ENCODE assay signal across 8 cellular contexts in genomic region chr16:1413684-1414531, GRCh38. TPM values are rescaled to one million over a fixed set of nuclear protein-coding genes. Genes with fewer than 3 reads are reported as not detected.
DNase-seq lines count a peak whose midpoint lies in the region; ATAC-seq and TF ChIP-seq lines count a peak whose summit lies in the region.

No MANE protein-coding gene starts in this region.

- peaks cover 0 to 49% (median 0%) of the 10 kb centered on the region in 3 donors for H3K36me3 ChIP-seq in esophagus squamous epithelium

- H3K27ac ChIP-seq in esophagus squamous epithelium (peak overlapping the region; percentile 94 to 97 (median 96)), temporal lobe (ENCODE audit: low read depth, low read length) (peak overlapping the region; percentile 65)

- H3K4me3 ChIP-seq in GM08714 (ENCODE audit: low read length) (peak overlapping the region; percentile 90), esophagus squamous epithelium (peak overlapping the region; percentile 79 to 95 (median 86))

- peaks cover 42% of the 10 kb centered on the region for H3K4me1 Mint-ChIP-seq in activated T-cell treated with anti-CD3 and anti-CD28 coated beads, Interleukin-2, amount 50 U/mL, for 24 hours (ENCODE audit: low read depth)
- no peaks in the 10 kb centered on the region for H3K4me1 Mint-ChIP-seq in nephron

- peak; percentile 49 to 77 (median 60) for TF ChIP-seq CTCF in esophagus squamous epithelium (IDR thresholded peaks at IDR 0.05)
- TF ChIP-seq CTCF in nephron (IDR thresholded peaks at IDR 0.05; ENCODE audit: unreplicated experiment in 3 of 3): peak; percentile 48 to 68 (median 51)

- H3K9me3 ChIP-seq in esophagus squamous epithelium: no peaks in the 10 kb centered on the region

- H3K9me3 Mint-ChIP-seq in activated T-cell treated with anti-CD3 and anti-CD28 coated beads, Interleukin-2, amount 50 U/mL, for 24 hours: no peaks in the 10 kb centered on the region
- H3K9me3 Mint-ChIP-seq in nephron: no peaks in the 10 kb centered on the region

- peak; percentile 69 for DNase-seq in NOMO-1 treated with DMSO at 0.1 percent for 48 hours (lab: John Stamatoyannopoulos, UW; ENCODE audit: unreplicated experiment)
- DNase-seq in activated T-cell treated with anti-CD3 and anti-CD28 coated beads, Interleukin-2, amount 50 U/mL, for 24 hours: peak; percentile 81
- peak; percentile 18 for DNase-seq in esophagus squamous epithelium (lab: John Stamatoyannopoulos, UW)
- no peak for DNase-seq in cerebellar nuclear complex (lab: John Stamatoyannopoulos, UW)

- intact Hi-C loops in esophagus squamous epithelium (cut with DNase I): no loop called here

- H3K36me3 Mint-ChIP-seq in activated T-cell treated with anti-CD3 and anti-CD28 coated beads, Interleukin-2, amount 50 U/mL, for 24 hours (ENCODE audit: low read depth): peaks cover 39% of the 10 kb centered on the region
- H3K36me3 Mint-ChIP-seq in nephron (ENCODE audit: low read depth): peaks cover 10% of the 10 kb centered on the region

- peak overlapping the region; percentile 92 for H3K27ac Mint-ChIP-seq in activated T-cell treated with anti-CD3 and anti-CD28 coated beads, Interleukin-2, amount 50 U/mL, for 24 hours
- H3K27ac Mint-ChIP-seq in nephron: peak overlapping the region in 2 of 3 experiments; percentile 44 to 60

- no peak for TF ChIP-seq POLR2A in esophagus squamous epithelium (IDR thresholded peaks at IDR 0.05)

- peaks cover 9 to 72% (median 17%) of the 10 kb centered on the region in 3 donors for H3K4me1 ChIP-seq in esophagus squamous epithelium

- no peaks in the 10 kb centered on the region for H3K27me3 ChIP-seq in esophagus squamous epithelium

- H3K27me3 Mint-ChIP-seq in activated T-cell treated with anti-CD3 and anti-CD28 coated beads, Interleukin-2, amount 50 U/mL, for 24 hours: no peaks in the 10 kb centered on the region
- no peaks in the 10 kb centered on the region for H3K27me3 Mint-ChIP-seq in nephron (ENCODE audit: low read depth)

- H3K4me3 Mint-ChIP-seq in activated T-cell treated with anti-CD3 and anti-CD28 coated beads, Interleukin-2, amount 50 U/mL, for 24 hours: peak overlapping the region; percentile 83
- H3K4me3 Mint-ChIP-seq in nephron: peak overlapping the region; percentile 79 to 87 (median 85)

- peak; percentile 38 for ATAC-seq in HG02840 (IDR thresholded peaks at IDR 0.05; ENCODE audit: low FRiP score, unreplicated experiment)

- 18 to 40% methylated on average over 2 to 7 of the region's 85 CpGs for WGBS in esophagus squamous epithelium, 2 donors

RNA-seq across cellular contexts. Expression of gene UNKL, which starts 0.6 kb away (rescaled TPM):
- 10 to 100 TPM in 2 of 4 donors, 1 to 10 TPM in 2; 5.9 to 17.2 (median 10.6) TPM for total RNA-seq in esophagus squamous epithelium
- total RNA-seq in temporal lobe: 10.3 TPM

RNA-seq across cellular contexts. Expression of gene UQCC4, which starts 6.6 kb away (rescaled TPM):
- total RNA-seq in esophagus squamous epithelium: 10 to 100 TPM; 14.7 to 22.6 (median 19.7) TPM
- 9.6 TPM for total RNA-seq in temporal lobe

RNA-seq across cellular contexts. Expression of gene PERCC1, which starts 17.0 kb away (rescaled TPM):
- total RNA-seq in esophagus squamous epithelium (not detected), temporal lobe (not detected)

RNA-seq across cellular contexts. Expression of gene CCDC154, which starts 30.4 kb away (rescaled TPM):
- total RNA-seq in esophagus squamous epithelium: under 1 TPM in 1 of 4 donors, not detected in 3; 0.95 TPM
- 0.49 TPM for total RNA-seq in temporal lobe

Comparison
In these comparisons a context has a peak if more than half of its experiments do, and no peak if none do; other contexts are left out.
1. DNase-seq: peak in NOMO-1 treated with DMSO at 0.1 percent for 48 hours (single experiment), activated T-cell treated with anti-CD3 and anti-CD28 coated beads, Interleukin-2, amount 50 U/mL, for 24 hours (single experiment) and esophagus squamous epithelium (single experiment); none in cerebellar nuclear complex (0 of 2).